In genomic region chr17:34413443-34414076, GRCh38 we compare ENCODE assay signal across 1 cellular context.
TF ChIP-seq lines count a peak whose summit lies in the region.

No MANE protein-coding gene starts in this region.

TF ChIP-seq in K562, 482 proteins besides CTCF, POLR2A, EP300 and RAD21 (continued from another document):
- 0 out of 2 replicates have a peak, but pooled peaks have one; percentile 22 for TF ChIP-seq THRB (CRISPR knock-in tag; conservative IDR thresholded peaks at IDR 0.05)
- 0 out of 2 replicates have a peak, but pooled peaks have one; percentile 13 for TF ChIP-seq ZNF311 (CRISPR knock-in tag; IDR thresholded peaks at IDR 0.05)
- peak in 1 of 2 experiments; percentile 50; a peak in 1 of 4 replicates for TF ChIP-seq ZNF639 (CRISPR knock-in tag; conservative IDR thresholded peaks at IDR 0.05 in 1 of 2, IDR thresholded peaks at IDR 0.05 in 1 of 2)
- peak; percentile 59; the same call in 1 of the 2 replicates for TF ChIP-seq SMAD4 (CRISPR knock-in tag; conservative IDR thresholded peaks at IDR 0.05)
- TF ChIP-seq OTX1 (CRISPR knock-in tag; IDR thresholded peaks at IDR 0.05), result 0 out of 2 replicates have a peak, but pooled peaks have one; percentile 8
- TF ChIP-seq ZNF780A (CRISPR knock-in tag; IDR thresholded peaks at IDR 0.05), result no peak
- peak; percentile 23; the same call in 1 of the 2 replicates for TF ChIP-seq ZKSCAN8 (CRISPR knock-in tag; IDR thresholded peaks at IDR 0.05)
- peak; percentile 82 for TF ChIP-seq NFRKB (IDR thresholded peaks at IDR 0.05; ENCODE audit: low read depth)
- TF ChIP-seq ZBTB12 (CRISPR knock-in tag; IDR thresholded peaks at IDR 0.05), result 0 out of 2 replicates have a peak, but pooled peaks have one; percentile 11
- TF ChIP-seq CREB5 (CRISPR knock-in tag; IDR thresholded peaks at IDR 0.05), result no peak
- no peak for TF ChIP-seq PBX2 (CRISPR knock-in tag; IDR thresholded peaks at IDR 0.05; ENCODE audit: low read depth)
- peak; percentile 42; the same call in 1 of the 2 replicates for TF ChIP-seq PBX2 (tag; conservative IDR thresholded peaks at IDR 0.05; ENCODE audit: low read depth)
- TF ChIP-seq STAT5A (IDR thresholded peaks at IDR 0.05; ENCODE audit: borderline replicate concordance, low read length), result no peak
- TF ChIP-seq HDAC8 (tag; IDR thresholded peaks at IDR 0.05), result 0 out of 2 replicates have a peak, but pooled peaks have one; percentile 29
- no peak for TF ChIP-seq ZNF274 (IDR thresholded peaks at IDR 0.05; ENCODE audit: borderline replicate concordance, low read depth, low read length)
- peak; percentile 44; the same call in 1 of the 2 replicates for TF ChIP-seq KLF6 (CRISPR knock-in tag; IDR thresholded peaks at IDR 0.05; ENCODE audit: borderline replicate concordance)
- TF ChIP-seq CREB3 (tag; conservative IDR thresholded peaks at IDR 0.05; ENCODE audit: low read depth), result peak; percentile 59; the same call in 1 of the 2 replicates
- TF ChIP-seq VEZF1 (CRISPR knock-in tag; IDR thresholded peaks at IDR 0.05), result peak; percentile 22; the same call in 1 of the 2 replicates
- TF ChIP-seq TOE1 (IDR thresholded peaks at IDR 0.05; ENCODE audit: borderline replicate concordance), result 0 out of 2 replicates have a peak, but pooled peaks have one; percentile 16
- TF ChIP-seq TOE1 (CRISPR knock-in tag; IDR thresholded peaks at IDR 0.05; ENCODE audit: borderline replicate concordance, low read depth), result no peak
- TF ChIP-seq ZNF445 (CRISPR knock-in tag; IDR thresholded peaks at IDR 0.05; ENCODE audit: low read depth), result no peak
- no peak for TF ChIP-seq BCOR (IDR thresholded peaks at IDR 0.05)
- TF ChIP-seq U2AF1 (optimal IDR thresholded peaks at IDR 0.05; ENCODE audit: low read depth, low read length), result no peak
- TF ChIP-seq DMBX1 (CRISPR knock-in tag; IDR thresholded peaks at IDR 0.05; ENCODE audit: borderline replicate concordance), result peak; percentile 28; the same call in 1 of the 2 replicates
- TF ChIP-seq ZNF584 (CRISPR knock-in tag; IDR thresholded peaks at IDR 0.05; ENCODE audit: low read depth), result 0 out of 2 replicates have a peak, but pooled peaks have one; percentile 41
- 0 out of 2 replicates have a peak, but pooled peaks have one; percentile 9 for TF ChIP-seq CREM (IDR thresholded peaks at IDR 0.05; ENCODE audit: low read depth)
- 0 out of 2 replicates have a peak, but pooled peaks have one; percentile 12 for TF ChIP-seq ZBTB40 (IDR thresholded peaks at IDR 0.05)
- TF ChIP-seq ZBTB40 (CRISPR knock-in tag; IDR thresholded peaks at IDR 0.05), result no peak
